19 cellular contexts compared by ENCODE assay signal in genomic region chr3:72165337-72165736, GRCh38.
"Had no signal": no experiment of that assay in that cellular context is flagged by ENCODE, and none has a peak within 500 bp of the region (broad histone marks: within the 10 kb centered on the region; RNA-seq: fewer than 3 reads in every experiment).

No MANE protein-coding gene starts in this region.

- H3K4me1 ChIP-seq: tibial artery had no signal

- H3K9me3 ChIP-seq: gastroesophageal sphincter, tibial artery, vagina had no signal

- H3K27ac Mint-ChIP-seq: activated CD8-positive, alpha-beta T cell treated with anti-CD3 and anti-CD28 coated beads, Interleukin-2, amount 10 ng/mL, durations not matched to agents 7 days and 5 days; activated naive CD8-positive, alpha-beta T cell treated with anti-CD3 and anti-CD28 coated beads, Interleukin-2, amount 50 U/mL, for 24 hours; activated T-helper 1 cell treated with anti-CD3 and anti-CD28 coated beads, Interleukin-12 subunit alpha, Interleukin-12 subunit beta, Interleukin-2, Interleukin-4 antibody, amounts not matched to agents 30 ng/mL and 10 ng/mL and 1 ng/mL, durations not matched to agents 14 hours and 24 hours and 36 hours; mesothelial cell of epicardium; progenitor cell of endocrine pancreas; stimulated activated effector memory CD8-positive, alpha-beta T cell treated with anti-CD3 and anti-CD28 coated beads, Interleukin-12 subunit alpha, Interleukin-12 subunit beta, amount 100 ng/mL, for 72 hours had no signal

- DNase-seq: activated CD4-positive, alpha-beta T cell treated with anti-CD3 and anti-CD28 coated beads for 48 hours; activated CD8-positive, alpha-beta memory T cell treated with anti-CD3 and anti-CD28 coated beads, Interleukin-2, amount 50 U/mL, for 48 hours; activated CD8-positive, alpha-beta T cell treated with anti-CD3 and anti-CD28 coated beads, Interleukin-2, amount 10 ng/mL, durations not matched to agents 7 days and 5 days; activated naive CD4-positive, alpha-beta T cell treated with Interleukin-2 at 50 U/mL for 16 hours; activated naive CD8-positive, alpha-beta T cell treated with anti-CD3 and anti-CD28 coated beads, Interleukin-2, amount 50 U/mL, for 24 hours; cortex of kidney; effector CD8-positive, alpha-beta T cell; kidney glomerular epithelial cell; occipital lobe; right cardiac atrium; tibial artery; WERI-Rb-1 had no signal

- H3K36me3 ChIP-seq: gastroesophageal sphincter, tibial artery, vagina, WERI-Rb-1 had no signal

- H2AFZ ChIP-seq: hepatocyte had no signal

- H3K4me3 Mint-ChIP-seq: activated CD8-positive, alpha-beta T cell treated with anti-CD3 and anti-CD28 coated beads, Interleukin-2, amount 10 ng/mL, durations not matched to agents 7 days and 5 days; activated naive CD8-positive, alpha-beta T cell treated with anti-CD3 and anti-CD28 coated beads, Interleukin-2, amount 50 U/mL, for 24 hours; activated T-helper 1 cell treated with anti-CD3 and anti-CD28 coated beads, Interleukin-12 subunit alpha, Interleukin-12 subunit beta, Interleukin-2, Interleukin-4 antibody, amounts not matched to agents 30 ng/mL and 10 ng/mL and 1 ng/mL, durations not matched to agents 14 hours and 24 hours and 36 hours; mesothelial cell of epicardium; stimulated activated effector memory CD8-positive, alpha-beta T cell treated with anti-CD3 and anti-CD28 coated beads, Interleukin-12 subunit alpha, Interleukin-12 subunit beta, amount 100 ng/mL, for 72 hours had no signal

- H3K36me3 Mint-ChIP-seq: mesothelial cell of epicardium; stimulated activated effector memory CD8-positive, alpha-beta T cell treated with anti-CD3 and anti-CD28 coated beads, Interleukin-12 subunit alpha, Interleukin-12 subunit beta, amount 100 ng/mL, for 72 hours had no signal

- ATAC-seq: activated CD8-positive, alpha-beta T cell treated with anti-CD3 and anti-CD28 coated beads, Interleukin-2, amount 10 ng/mL, durations not matched to agents 7 days and 5 days; activated naive CD8-positive, alpha-beta T cell treated with anti-CD3 and anti-CD28 coated beads, Interleukin-2, amount 50 U/mL, for 24 hours; gastroesophageal sphincter; right cardiac atrium had no signal

- H3K27ac ChIP-seq: gastroesophageal sphincter, hepatocyte, tibial artery, vagina, WERI-Rb-1 had no signal

- H3K4me1 Mint-ChIP-seq: mesothelial cell of epicardium; stimulated activated effector memory CD8-positive, alpha-beta T cell treated with anti-CD3 and anti-CD28 coated beads, Interleukin-12 subunit alpha, Interleukin-12 subunit beta, amount 100 ng/mL, for 72 hours had no signal

- H3K4me2 ChIP-seq: hepatocyte had no signal

- H3K79me2 ChIP-seq: hepatocyte had no signal

- H3K4me3 ChIP-seq: gastroesophageal sphincter, hepatocyte, tibial artery, vagina had no signal

- H3K9me3 Mint-ChIP-seq: activated naive CD8-positive, alpha-beta T cell treated with anti-CD3 and anti-CD28 coated beads, Interleukin-2, amount 50 U/mL, for 24 hours; activated T-helper 1 cell treated with anti-CD3 and anti-CD28 coated beads, Interleukin-12 subunit alpha, Interleukin-12 subunit beta, Interleukin-2, Interleukin-4 antibody, amounts not matched to agents 30 ng/mL and 10 ng/mL and 1 ng/mL, durations not matched to agents 14 hours and 24 hours and 36 hours; stimulated activated effector memory CD8-positive, alpha-beta T cell treated with anti-CD3 and anti-CD28 coated beads, Interleukin-12 subunit alpha, Interleukin-12 subunit beta, amount 100 ng/mL, for 72 hours had no signal
